In genomic region chr2:39568561-39569006, GRCh38 we compare ENCODE assay signal across 10 cellular contexts.
DNase-seq lines count a peak whose midpoint lies in the region; ATAC-seq, FAIRE-seq and TF ChIP-seq lines count a peak whose summit lies in the region.
"Had no signal": no experiment of that assay in that cellular context is flagged by ENCODE, and none has a peak within 500 bp of the region (broad histone marks: within the 10 kb centered on the region; RNA-seq: fewer than 3 reads in every experiment).

No MANE protein-coding gene starts in this region.

- no peak for TF ChIP-seq POLR2A in A549 (IDR thresholded peaks at IDR 0.05; ENCODE audit: low read length)
- no peak for TF ChIP-seq POLR2A in IMR-90 (IDR thresholded peaks at IDR 0.05; ENCODE audit: low read depth, low read length)

- intact Hi-C loops in IMR-90 (cut with micrococcal nuclease), result no loop called here

- peak overlapping the region; percentile 84; the same call in 1 of the 3 replicates for H2BK15ac ChIP-seq in IMR-90 (ENCODE audit: low read depth, low read length)

- WGBS in A549 (ENCODE audit: missing lambda C conversion rate), result 73% methylated on average over 3 of the region's 3 CpGs
- no CpG with 5 or more reads among the region's 3 CpGs for WGBS in IMR-90 (ENCODE audit: extremely low coverage in 2 of 2, insufficient read length in 1 of 2), 2 experiments
- WGBS in liver, result 73% methylated on average over 3 of the region's 3 CpGs

- H3K4me3 Mint-ChIP-seq in chondrocyte (ENCODE audit: unreplicated experiment), result no peak overlapping the region
- H3K4me3 Mint-ChIP-seq: stimulated activated naive B cell treated with anti-CD40 and anti-IgM and Interleukin-4, amounts not matched to agents 10 μg/mL and 1 μg/mL and 100 μg/mL, for 72 hours had no signal

- H3K56ac ChIP-seq in IMR-90 (ENCODE audit: extremely low read depth, insufficient read depth, low read length), result peak overlapping the region; percentile 28; the same call in 1 of the 2 replicates

- peak overlapping the region; percentile 84 for H2AFZ ChIP-seq in IMR-90 (replicated peaks; ENCODE audit: low read length, poor library complexity)

- H3K4me2 ChIP-seq in A549, result peak overlapping the region; percentile 3; the same call in 1 of the 3 replicates
- peak overlapping the region; percentile 70 for H3K4me2 ChIP-seq in IMR-90 (ENCODE audit: low read depth, low read length)

- in situ Hi-C loops in IMR-90 (cut with MboI; ENCODE audit: low sequenced_read_pairs), result no loop called here

- H4K5ac ChIP-seq in IMR-90 (ENCODE audit: low read depth, low read length), result peak overlapping the region; percentile 50

- dilution Hi-C loops in IMR-90 (cut with HindIII; ENCODE audit: low sequenced_read_pairs, unreplicated experiment), result no loop called here

- peak overlapping the region; percentile 97 for H2AK5ac ChIP-seq in IMR-90 (ENCODE audit: low read depth, low read length)

- H4K20me1 ChIP-seq in IMR-90 (ENCODE audit: insufficient read depth, low read length), result no peaks in the 10 kb centered on the region
- H4K20me1 ChIP-seq: BLaER1 treated with 17β-estradiol and CSF1 and Interleukin-3, amounts not matched to agents 10 nM and 100 nM had no signal

- H3K4me1 Mint-ChIP-seq in chondrocyte (ENCODE audit: low read depth), result peaks cover 51% of the 10 kb centered on the region
- H3K4me1 Mint-ChIP-seq: stimulated activated naive B cell treated with anti-CD40 and anti-IgM and Interleukin-4, amounts not matched to agents 10 μg/mL and 1 μg/mL and 100 μg/mL, for 72 hours had no signal

- H2BK120ac ChIP-seq in IMR-90 (ENCODE audit: low read depth, low read length), result peak overlapping the region; percentile 93

- H3K27me3 Mint-ChIP-seq in chondrocyte (ENCODE audit: low read depth), result no peaks in the 10 kb centered on the region
- H3K27me3 Mint-ChIP-seq: stimulated activated naive B cell treated with anti-CD40 and anti-IgM and Interleukin-4, amounts not matched to agents 10 μg/mL and 1 μg/mL and 100 μg/mL, for 72 hours had no signal

- H2AK9ac ChIP-seq in IMR-90 (replicated peaks; ENCODE audit: low read depth, low read length, poor library complexity), result peak overlapping the region; percentile 35

- H3K18ac ChIP-seq in IMR-90 (ENCODE audit: low read depth, low read length), result peak overlapping the region; percentile 55; the same call in 1 of the 2 replicates

- H3K27ac ChIP-seq in A549 (no peak overlapping the region), IMR-90 (ENCODE audit: insufficient read depth, low read length) (peak overlapping the region; percentile 99), liver (ENCODE audit: low read depth in 1 of 2, low read length in 2 of 2) (no peak overlapping the region)
- H3K27ac ChIP-seq: BLaER1 treated with 17β-estradiol and CSF1 and Interleukin-3, amounts not matched to agents 10 nM and 100 nM had no signal

- H2BK5ac ChIP-seq in IMR-90 (ENCODE audit: low read depth, low read length, poor library complexity, severe bottlenecking), result peak overlapping the region; percentile 85

- DNase-seq in A549 (ENCODE audit: low read depth in 1 of 2, low spot score in 1 of 2) (no peak), IMR-90 (peak; percentile 84), chondrocyte (ENCODE audit: low spot score) (no peak), H7 (no peak)
- DNase-seq in activated CD4-positive, alpha-beta T cell treated with anti-CD3 and anti-CD28 coated beads for 4 hours, result no peak
- DNase-seq: stimulated activated naive B cell treated with anti-CD40 and anti-IgM and Interleukin-4, amounts not matched to agents 10 μg/mL and 1 μg/mL and 100 μg/mL, for 72 hours had no signal

- H3K27ac Mint-ChIP-seq in chondrocyte (ENCODE audit: unreplicated experiment), result peak overlapping the region; percentile 93
- H3K27ac Mint-ChIP-seq: stimulated activated naive B cell treated with anti-CD40 and anti-IgM and Interleukin-4, amounts not matched to agents 10 μg/mL and 1 μg/mL and 100 μg/mL, for 72 hours had no signal

- POLR2A ChIA-PET in A549 (lab: Yijun Ruan, JAX), result no interaction called here
- POLR2A ChIA-PET in IMR-90 (lab: Charles Lee; ENCODE audit: unreplicated experiment), result no interaction called here

- FAIRE-seq in A549 (lab: Jason Lieb, UNC), result no peak

- peak overlapping the region; percentile 81 for H3K4ac ChIP-seq in IMR-90 (ENCODE audit: low read depth, low read length)

- BruUV-seq in IMR-90 (replicated peaks; lab: Mats Ljungman, UMichigan), result no TSS peak

- CTCF ChIA-PET in A549 (lab: Yijun Ruan, JAX) (interaction anchor here (1.1 to 1.4 kb wide), 2 partner anchors 8 to 11 kb away, joined by 3 read pairs; no protein-coding TSS in a partner anchor), IMR-90 (lab: Yijun Ruan, JAX) (interaction anchor here (0.6 to 1.0 kb wide), 2 partner anchors 24 to 741 kb away, joined by 3 read pairs; no protein-coding TSS in a partner anchor)

- H3K9ac ChIP-seq in IMR-90 (ENCODE audit: low read depth, low read length) (no peak overlapping the region), liver (ENCODE audit: low read depth in 1 of 2, low read length in 2 of 2) (no peak overlapping the region)
- H3K9ac ChIP-seq: BLaER1 treated with 17β-estradiol and CSF1 and Interleukin-3, amounts not matched to agents 10 nM and 100 nM had no signal

- ATAC-seq in A549 (peak in 1 of 2 experiments; percentile 65; a peak in 3 of 6 replicates), IMR-90 (ENCODE audit: low read depth) (peak; percentile 91), GM18519 (IDR thresholded peaks at IDR 0.05; ENCODE audit: low FRiP score, unreplicated experiment) (no peak), HG02759 (IDR thresholded peaks at IDR 0.05; ENCODE audit: unreplicated experiment) (no peak)
- ATAC-seq: stimulated activated naive B cell treated with anti-CD40 and anti-IgM and Interleukin-4, amounts not matched to agents 10 μg/mL and 1 μg/mL and 100 μg/mL, for 72 hours had no signal

- peak overlapping the region; percentile 35; the same call in 1 of the 2 replicates for H3K14ac ChIP-seq in IMR-90 (replicated peaks; ENCODE audit: low read depth, low read length)

- peaks cover 11% of the 10 kb centered on the region for H3K9me3 Mint-ChIP-seq in chondrocyte (ENCODE audit: low read depth)

- H3K9me3 ChIP-seq in A549 (peaks cover 15% of the 10 kb centered on the region), IMR-90 (ENCODE audit: control insufficient read depth, insufficient read depth, low read length) (peaks cover 5% of the 10 kb centered on the region), liver (ENCODE audit: control insufficient read depth in 4 of 4, low read length in 3 of 4) (peaks cover 0 to 2% (median 0%) of the 10 kb centered on the region in 4 donors)

- H3K4me3 ChIP-seq in A549 (no peak overlapping the region), IMR-90 (ENCODE audit: insufficient read depth, low read depth, low read length) (no peak overlapping the region), liver (ENCODE audit: low read depth in 1 of 3, low read length in 3 of 3) (no peak overlapping the region), H7 (ENCODE audit: insufficient read depth, low read depth, low read length) (no peak overlapping the region)
- H3K4me3 ChIP-seq: BLaER1 treated with 17β-estradiol and CSF1 and Interleukin-3, amounts not matched to agents 10 nM and 100 nM had no signal

- H3K4me1 ChIP-seq in A549 (peaks cover 10% of the 10 kb centered on the region; the same call in 1 of the 3 replicates), IMR-90 (ENCODE audit: control insufficient read depth, insufficient read depth, low read length) (peaks cover 8% of the 10 kb centered on the region), liver (ENCODE audit: control insufficient read depth in 4 of 4, insufficient read depth in 4 of 4, low read length in 3 of 4) (peaks cover 0 to 4% (median 0%) of the 10 kb centered on the region in 4 donors)

- no peak for TF ChIP-seq CTCF in A549 (IDR thresholded peaks at IDR 0.05)
- TF ChIP-seq CTCF in IMR-90 (conservative IDR thresholded peaks at IDR 0.05; ENCODE audit: low read depth, low read length), result no peak
- no peak for TF ChIP-seq CTCF in chondrocyte (IDR thresholded peaks at IDR 0.05)
- no peak for TF ChIP-seq CTCF in liver (IDR thresholded peaks at IDR 0.05; ENCODE audit: low read depth, low read length, missing input control)

- no peaks in the 10 kb centered on the region for H3K79me1 ChIP-seq in IMR-90 (ENCODE audit: low read depth in 1 of 2, low read length in 2 of 2)

- peak overlapping the region; percentile 85 for H4K91ac ChIP-seq in IMR-90 (ENCODE audit: insufficient read depth, low read depth, low read length)

- no peak for TF ChIP-seq EP300 in A549 (IDR thresholded peaks at IDR 0.05)

- H3K36me3 ChIP-seq in IMR-90 (ENCODE audit: control insufficient read depth, insufficient read depth, low read length) (no peaks in the 10 kb centered on the region), liver (ENCODE audit: control insufficient read depth in 4 of 4, insufficient read depth in 3 of 4, low read depth in 1 of 4, low read length in 3 of 4) (no peaks in the 10 kb centered on the region), H7 (replicated peaks; ENCODE audit: control insufficient read depth, insufficient read depth, low read length) (no peaks in the 10 kb centered on the region)

- H3K36me3 Mint-ChIP-seq in chondrocyte (ENCODE audit: low read depth), result peaks cover 9% of the 10 kb centered on the region

- H2BK20ac ChIP-seq in IMR-90 (ENCODE audit: low read depth, low read length), result peak overlapping the region; percentile 95

- H3K27me3 ChIP-seq in IMR-90 (ENCODE audit: control insufficient read depth, insufficient read depth, low read length), result no peaks in the 10 kb centered on the region
- H3K27me3 ChIP-seq in liver (ENCODE audit: control insufficient read depth in 4 of 4, insufficient read depth in 4 of 4, low read length in 3 of 4), result no peaks in the 10 kb centered on the region
- H3K27me3 ChIP-seq in H7 (ENCODE audit: control insufficient read depth, insufficient read depth, low read length), result no peaks in the 10 kb centered on the region
- H3K27me3 ChIP-seq: BLaER1 treated with 17β-estradiol and CSF1 and Interleukin-3, amounts not matched to agents 10 nM and 100 nM had no signal

- no peak for TF ChIP-seq RAD21 in A549 (conservative IDR thresholded peaks at IDR 0.05 in 1 of 2, IDR thresholded peaks at IDR 0.05 in 1 of 2)
- TF ChIP-seq RAD21 in IMR-90 (IDR thresholded peaks at IDR 0.05; ENCODE audit: low read length), result no peak
- no peak for TF ChIP-seq RAD21 in liver (IDR thresholded peaks at IDR 0.05)

- H3K23ac ChIP-seq in IMR-90 (ENCODE audit: low read depth, low read length), result peak overlapping the region; percentile 13

- peak overlapping the region; percentile 22 to 90; a peak in 3 of 4 replicates for H4K8ac ChIP-seq in IMR-90 (ENCODE audit: low read depth in 2 of 2, low read length in 2 of 2)

- H3K9me1 ChIP-seq in IMR-90 (ENCODE audit: insufficient read depth, low read length), result peaks cover 9% of the 10 kb centered on the region

TF ChIP-seq in A549, 52 proteins besides CTCF, POLR2A, EP300 and RAD21 (continues in another document):
- TF ChIP-seq NFE2L2 (conservative IDR thresholded peaks at IDR 0.05; ENCODE audit: low read length) (no peak), PHF8 (IDR thresholded peaks at IDR 0.05; ENCODE audit: borderline replicate concordance, low read depth) (no peak)

TF ChIP-seq in IMR-90, 13 proteins besides CTCF, POLR2A, EP300 and RAD21:
- TF ChIP-seq FOS (IDR thresholded peaks at IDR 0.05; ENCODE audit: low read depth, low read length), result peak; percentile 38; the same call in 1 of the 2 replicates
- TF ChIP-seq RFX5 (IDR thresholded peaks at IDR 0.05; ENCODE audit: low read depth, low read length), result no peak
